In the genomic region with DNA sequence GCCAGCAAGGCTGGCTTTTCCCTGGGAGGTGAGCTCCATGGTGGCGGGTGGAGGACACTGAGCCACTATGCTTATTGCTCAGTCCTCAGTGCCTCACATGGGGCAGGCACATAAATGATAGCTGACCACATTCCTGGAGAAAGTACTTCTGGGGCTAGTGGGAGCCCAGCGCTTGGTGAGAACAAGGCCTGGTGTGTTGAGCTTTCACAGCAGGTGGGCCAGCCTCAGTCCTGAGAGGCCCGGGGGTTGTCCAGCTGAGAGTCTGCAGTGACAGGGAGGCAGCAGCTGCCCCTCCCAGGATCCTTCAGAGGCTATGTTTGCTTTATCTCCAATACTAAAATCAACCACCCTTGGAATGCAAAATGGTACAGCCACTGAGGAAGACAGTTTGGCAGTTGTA, we compare ENCODE assay signal across 14 cellular contexts.
A peak's percentile ranks its signal among the peaks of the same experiment; 100 is the strongest.
DNase-seq lines count a peak whose midpoint lies in the region; ATAC-seq and TF ChIP-seq lines count a peak whose summit lies in the region.
"Had no signal": no experiment of that assay in that cellular context is flagged by ENCODE, and none has a peak within 500 bp of the region (broad histone marks: within the 10 kb centered on the region; RNA-seq: fewer than 3 reads in every experiment).

No MANE protein-coding gene starts in this region.

- peaks cover 3% of the 10 kb centered on the region for H3K9me3 Mint-ChIP-seq in neural progenitor cell

- H3K4me1 ChIP-seq in SJCRH30 (peaks cover 3% of the 10 kb centered on the region; the same call in 1 of the 2 replicates), neural progenitor cell (peaks cover 9% of the 10 kb centered on the region)

- H3K9me3 ChIP-seq in SJCRH30 (replicated peaks): no peaks in the 10 kb centered on the region
- no peaks in the 10 kb centered on the region for H3K9me3 ChIP-seq in neural progenitor cell (ENCODE audit: low read depth)

- H2AFZ ChIP-seq in neural progenitor cell (replicated peaks): no peak overlapping the region

- H3K36me3 ChIP-seq in SJCRH30 (no peaks in the 10 kb centered on the region), neural progenitor cell (no peaks in the 10 kb centered on the region)

- TF ChIP-seq CTCF in neural progenitor cell (IDR thresholded peaks at IDR 0.05): no peak

- ATAC-seq in HG03108 (IDR thresholded peaks at IDR 0.05; ENCODE audit: unreplicated experiment): no peak
- no peak for ATAC-seq in GM19351 (IDR thresholded peaks at IDR 0.05; ENCODE audit: unreplicated experiment)
- no peak for ATAC-seq in HG02840 (IDR thresholded peaks at IDR 0.05; ENCODE audit: low FRiP score, unreplicated experiment)

- no peaks in the 10 kb centered on the region for H4K20me1 ChIP-seq in neural progenitor cell (ENCODE audit: low read depth)

- H3K27ac Mint-ChIP-seq in neural progenitor cell: no peak overlapping the region
- H3K27ac Mint-ChIP-seq: CD4-positive, CD25-positive, alpha-beta regulatory T cell had no signal

- DNase-seq in ELF-1 (ENCODE audit: low read depth, low spot score) (peak; percentile 39), NCI-H146 treated with DMSO at 0.1 percent for 48 hours (lab: John Stamatoyannopoulos, UW; ENCODE audit: unreplicated experiment) (peak; percentile 68), SJCRH30 (peak; percentile 71 to 79), neural progenitor cell (ENCODE audit: low spot score) (peak; percentile 36)
- DNase-seq: AML-193; CD4-positive, CD25-positive, alpha-beta regulatory T cell; H9; NCI-H1436 treated with DMSO at 0.1 percent for 48 hours; RPMI8226; T-helper 1 cell had no signal

- H3K9ac ChIP-seq in neural progenitor cell: no peak overlapping the region

- peaks cover 23% of the 10 kb centered on the region for H3K4me1 Mint-ChIP-seq in neural progenitor cell
- H3K4me1 Mint-ChIP-seq: CD4-positive, CD25-positive, alpha-beta regulatory T cell had no signal

- peaks cover 3% of the 10 kb centered on the region for H3K27me3 Mint-ChIP-seq in neural progenitor cell (ENCODE audit: insufficient read depth, low read depth)

- H3F3A ChIP-seq in neural progenitor cell (ENCODE audit: low read depth): no peaks in the 10 kb centered on the region

- no peak overlapping the region for H3K4me3 Mint-ChIP-seq in neural progenitor cell
- H3K4me3 Mint-ChIP-seq: CD4-positive, CD25-positive, alpha-beta regulatory T cell; H9 had no signal

- H3K4me3 ChIP-seq in SJCRH30 (no peak overlapping the region), neural progenitor cell (no peak overlapping the region)
- H3K4me3 ChIP-seq: SK-N-MC had no signal

- H3K27me3 ChIP-seq in SJCRH30 (no peaks in the 10 kb centered on the region), neural progenitor cell (no peaks in the 10 kb centered on the region)

- no peak overlapping the region for H3K27ac ChIP-seq in SJCRH30
- H3K27ac ChIP-seq in neural progenitor cell: no peak overlapping the region
- H3K27ac ChIP-seq: SK-N-MC had no signal

- H3K4me2 ChIP-seq in neural progenitor cell: no peak overlapping the region

- no peaks in the 10 kb centered on the region for H3K79me2 ChIP-seq in neural progenitor cell (ENCODE audit: low read depth)

- no peaks in the 10 kb centered on the region for H3K36me3 Mint-ChIP-seq in neural progenitor cell
- H3K36me3 Mint-ChIP-seq: CD4-positive, CD25-positive, alpha-beta regulatory T cell had no signal
